In the genomic region with DNA sequence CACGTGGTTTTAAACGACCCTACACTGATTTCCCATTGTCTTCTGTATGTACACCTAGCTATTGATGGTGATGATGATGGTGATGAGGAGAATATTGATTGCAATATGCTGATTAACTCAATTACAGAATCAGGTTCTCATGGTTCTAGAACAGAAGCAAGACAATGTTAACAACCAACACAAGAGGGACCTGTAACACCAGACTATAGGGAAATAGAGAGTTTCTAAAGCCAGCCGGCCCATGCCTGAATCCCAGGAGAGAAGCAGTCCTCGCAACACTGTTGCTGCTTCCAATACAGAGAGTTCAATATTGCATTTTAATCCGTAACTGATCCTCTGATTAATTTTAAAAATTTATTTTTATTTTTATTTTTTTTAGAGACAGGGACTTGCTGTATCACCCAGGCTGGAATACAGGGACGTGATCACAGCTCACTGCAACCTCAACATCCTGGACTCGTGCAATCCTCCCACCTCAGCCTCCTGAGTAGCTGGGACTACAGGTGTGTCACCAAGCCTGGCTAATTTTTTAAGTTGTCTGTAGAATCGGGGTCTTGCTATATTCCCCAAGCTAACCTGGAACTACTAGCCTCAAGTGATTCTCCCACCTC, we compare ENCODE assay signal across 7 cellular contexts. TPM values are rescaled to one million over a fixed set of nuclear protein-coding genes. Genes with fewer than 3 reads are reported as not detected.
DNase-seq lines count a peak whose midpoint lies in the region; ATAC-seq and TF ChIP-seq lines count a peak whose summit lies in the region.

No MANE protein-coding gene starts in this region.

- WGBS in psoas muscle, 3 donors, result 43 to 66% (median 60%) methylated on average over 8 of the region's 8 CpGs

- H3K27me3 ChIP-seq in MG63, result no peaks in the 10 kb centered on the region
- H3K27me3 ChIP-seq in psoas muscle (ENCODE audit: insufficient read depth in 3 of 3, low read length in 2 of 3), result peaks cover 0 to 6% (median 0%) of the 10 kb centered on the region in 3 donors

- no peaks in the 10 kb centered on the region for H3K4me1 ChIP-seq in psoas muscle

- intact Hi-C loops in psoas muscle (cut with DNase I), result loop anchor here (2.0 to 5.0 kb wide), 3 partner anchors 147 to 219 kb away; no protein-coding TSS in a partner anchor

- TF ChIP-seq CTCF in GM10266 (IDR thresholded peaks at IDR 0.05; ENCODE audit: control insufficient read depth, insufficient read depth, low read depth, missing control alignments) (peak; percentile 22), psoas muscle (IDR thresholded peaks at IDR 0.05) (peak; percentile 57)

- no peak overlapping the region for H3K27ac ChIP-seq in psoas muscle

- H3K9me3 ChIP-seq in MG63 (no peaks in the 10 kb centered on the region), psoas muscle (no peaks in the 10 kb centered on the region)

- peak; percentile 50 for DNase-seq in GM10266 (ENCODE audit: extremely low spot score)
- peak; percentile 28 for DNase-seq in MG63
- DNase-seq in SW480 (ENCODE audit: low spot score), result peak; percentile 50
- DNase-seq in fibroblast of the conjunctiva (ENCODE audit: low read depth), result peak; percentile 50
- DNase-seq in psoas muscle, result peak in 1 of 2 donors; percentile 54

- H3K4me3 ChIP-seq in MG63, result no peak overlapping the region
- no peak overlapping the region for H3K4me3 ChIP-seq in psoas muscle

- ATAC-seq in psoas muscle, result peak; percentile 57 to 76 (median 62)
- no peak for ATAC-seq in HG03378 (IDR thresholded peaks at IDR 0.05; ENCODE audit: unreplicated experiment)
- ATAC-seq in HG03342 (IDR thresholded peaks at IDR 0.05; ENCODE audit: unreplicated experiment), result no peak

- H3K36me3 ChIP-seq in MG63 (no peaks in the 10 kb centered on the region), psoas muscle (ENCODE audit: insufficient read depth in 1 of 2, low read depth in 1 of 2) (no peaks in the 10 kb centered on the region)

RNA-seq across cellular contexts. Expression of a gene that starts 22.2 kb away (rescaled TPM):
- 9.4 and 16.4 TPM in 2 replicates for total RNA-seq in MG63 (2014; rRNA removed; shearing (Covaris generic); ENCODE audit: low replicate concordance)
- 10 to 100 TPM in 1 of 4 donors, 1 to 10 TPM in 3; 2.1 to 12.6 (median 8.6) TPM for total RNA-seq in psoas muscle
- 10 to 100 TPM in 1 of 3 donors, 1 to 10 TPM in 2; 1.4 to 17.5 (median 2.7) TPM for polyA plus RNA-seq in psoas muscle

Comparison
In these comparisons a context has a peak if more than half of its experiments do, and no peak if none do; other contexts are left out.
1. ATAC-seq: peak in psoas muscle (4 of 4); none in HG03378 (single experiment) and HG03342 (single experiment).